In genomic region chr2:29115797-29116781, GRCh38 we compare ENCODE assay signal across 8 cellular contexts. TPM values are rescaled to one million over a fixed set of nuclear protein-coding genes. Genes with fewer than 3 reads are reported as not detected.
DNase-seq lines count a peak whose midpoint lies in the region; ATAC-seq and TF ChIP-seq lines count a peak whose summit lies in the region.

No MANE protein-coding gene starts in this region.

- POLR2A ChIA-PET in Panc1 (lab: Charles Lee), result interaction anchor here (0.7 kb wide), 1 partner anchor 206 kb away, joined by 4 read pairs; no protein-coding TSS in a partner anchor

- DNase-seq in NCI-H1092 treated with DMSO at 0.1 percent for 48 hours (lab: John Stamatoyannopoulos, UW), result peak; percentile 18
- no peak for DNase-seq in NCI-H1092 (lab: John Stamatoyannopoulos, UW)
- DNase-seq in Panc1 (ENCODE audit: low read depth, low spot score), result peak; percentile 94
- DNase-seq in activated gamma-delta T cell (lab: John Stamatoyannopoulos, UW), result peak; percentile 28
- DNase-seq in fibroblast of villous mesenchyme (ENCODE audit: low read depth), result peak; percentile 96
- DNase-seq in neural crest cell (ENCODE audit: low read depth, low spot score), result peak; percentile 12
- DNase-seq in substantia nigra (lab: John Stamatoyannopoulos, UW), result peak in 41 of 49 donors; percentile 8 to 74 (median 51)

- peak overlapping the region; percentile 65 for H3K27ac Mint-ChIP-seq in neural crest cell (ENCODE audit: unreplicated experiment)

- peak; percentile 42 for ATAC-seq in HG02885 (IDR thresholded peaks at IDR 0.05; ENCODE audit: poor library complexity, unreplicated experiment)
- ATAC-seq in Panc1, result peak; percentile 43

- H3K27me3 Mint-ChIP-seq in neural crest cell (ENCODE audit: low read depth), result peaks cover 15% of the 10 kb centered on the region

- H3K4me1 ChIP-seq in Panc1 (ENCODE audit: control insufficient read depth, insufficient read depth, low read length), result peaks cover 56% of the 10 kb centered on the region

- H3K36me3 ChIP-seq in Panc1 (ENCODE audit: control insufficient read depth, insufficient read depth, low read length), result no peaks in the 10 kb centered on the region

- in situ Hi-C loops in Panc1 (cut with HindIII; ENCODE audit: low pct_unique_long_range_greater_than_20kb, low sequenced_read_pairs), result no loop called here

- peaks cover 26% of the 10 kb centered on the region for H3K4me1 Mint-ChIP-seq in neural crest cell

- H3K4me3 ChIP-seq in Panc1 (ENCODE audit: low read depth in 2 of 2, low read length in 2 of 2) (peak overlapping the region; percentile 70 to 83), fibroblast of villous mesenchyme (ENCODE audit: low read depth, low read length) (peak overlapping the region; percentile 72)

- H3K36me3 Mint-ChIP-seq in neural crest cell (ENCODE audit: low read depth), result no peaks in the 10 kb centered on the region

- no TSS peak for BruUV-seq in Panc1 (replicated peaks; lab: Mats Ljungman, UMichigan)

- H3K4me3 Mint-ChIP-seq in neural crest cell, result peak overlapping the region; percentile 91

- CTCF ChIA-PET in Panc1 (lab: Charles Lee), result no interaction called here

- no peaks in the 10 kb centered on the region for H3K9me3 ChIP-seq in Panc1 (ENCODE audit: control insufficient read depth, insufficient read depth, low read depth, low read length)

- TF ChIP-seq CTCF in Panc1 (IDR thresholded peaks at IDR 0.05), result no peak
- TF ChIP-seq CTCF in fibroblast of villous mesenchyme (IDR thresholded peaks at IDR 0.05; ENCODE audit: insufficient read depth, low read depth, low read length), result no peak
- TF ChIP-seq CTCF in neural crest cell (conservative IDR thresholded peaks at IDR 0.05), result no peak

- intact Hi-C loops in Panc1 (cut with micrococcal nuclease; ENCODE audit: unreplicated experiment), result no loop called here

- H3K9me3 Mint-ChIP-seq in neural crest cell, result no peaks in the 10 kb centered on the region

- H3K27me3 ChIP-seq in Panc1 (ENCODE audit: control insufficient read depth, insufficient read depth, low read length), result no peaks in the 10 kb centered on the region

- peak overlapping the region; percentile 96 for H3K27ac ChIP-seq in Panc1 (ENCODE audit: low read length)
- H3K27ac ChIP-seq in substantia nigra (ENCODE audit: low read depth, low read length, poor library complexity, severe bottlenecking), result peak overlapping the region; percentile 75

RNA-seq across cellular contexts. Expression of gene CLIP4, which starts 0.9 kb away (rescaled TPM):
- total RNA-seq in Panc1 (2021; ENCODE audit: unreplicated experiment), result 43.0 TPM
- 15.2 TPM for polyA plus RNA-seq in Panc1 (2012; ENCODE audit: insufficient read length)
- 61.5 and 107 TPM in 2 replicates for total RNA-seq in fibroblast of villous mesenchyme
- 13.2 and 14.5 TPM in 2 replicates for total RNA-seq in neural crest cell

RNA-seq across cellular contexts. Expression of gene PCARE, which starts 41.8 kb away (rescaled TPM):
- total RNA-seq in Panc1 (2021; ENCODE audit: unreplicated experiment) (not detected), fibroblast of villous mesenchyme (not detected in 2 replicates), neural crest cell (not detected in 2 replicates)
- polyA plus RNA-seq in Panc1 (2012; ENCODE audit: insufficient read length), result not detected
